16 cellular contexts compared by ENCODE assay signal in genomic region chr2:100785621-100786296, GRCh38. TPM values are rescaled to one million over a fixed set of nuclear protein-coding genes. Genes with fewer than 3 reads are reported as not detected.
DNase-seq lines count a peak whose midpoint lies in the region; ATAC-seq, FAIRE-seq and TF ChIP-seq lines count a peak whose summit lies in the region.
"Had no signal": no experiment of that assay in that cellular context is flagged by ENCODE, and none has a peak within 500 bp of the region (broad histone marks: within the 10 kb centered on the region; RNA-seq: fewer than 3 reads in every experiment).

No MANE protein-coding gene starts in this region.

- H3K4me1 ChIP-seq in A549 (peaks cover 40% of the 10 kb centered on the region), SK-N-SH (ENCODE audit: control insufficient read depth in 1 of 2, insufficient read depth in 2 of 2, low read depth in 1 of 2, low read length in 1 of 2) (peaks cover 0 to 15% of the 10 kb centered on the region in 2 experiments; a peak in 2 of 4 replicates)

- no peak overlapping the region for H3K27ac Mint-ChIP-seq in nephron progenitor cell
- H3K27ac Mint-ChIP-seq: natural killer cell; stimulated activated naive CD8-positive, alpha-beta T cell treated with anti-CD3 and anti-CD28 coated beads, Interleukin-15, Interleukin-2, amounts not matched to agents 100 ng/mL and 50 ng/mL, for 24 hours had no signal

- H3K27ac ChIP-seq in A549 (peak overlapping the region; percentile 74 to 77), SK-N-SH (ENCODE audit: low read depth in 2 of 2, low read length in 1 of 2) (peak overlapping the region; percentile 81 to 84; a peak in 3 of 4 replicates)
- H3K27ac ChIP-seq: KMS-11 had no signal

- POLR2A ChIA-PET in A549 (lab: Yijun Ruan, JAX) (no interaction called here), SK-N-SH (lab: Yijun Ruan, JAX) (no interaction called here)

- peak overlapping the region; percentile 12; the same call in 1 of the 2 replicates for H2AFZ ChIP-seq in SK-N-SH (ENCODE audit: low read depth)

- TF ChIP-seq CTCF in A549 (IDR thresholded peaks at IDR 0.05) (no peak), SK-N-SH (IDR thresholded peaks at IDR 0.05) (no peak), nephron progenitor cell (IDR thresholded peaks at IDR 0.05) (no peak)

- H3K4me3 Mint-ChIP-seq in nephron progenitor cell: no peak overlapping the region
- H3K4me3 Mint-ChIP-seq: natural killer cell; stimulated activated naive CD8-positive, alpha-beta T cell treated with anti-CD3 and anti-CD28 coated beads, Interleukin-15, Interleukin-2, amounts not matched to agents 100 ng/mL and 50 ng/mL, for 24 hours had no signal

- H3K27me3 ChIP-seq in SK-N-SH (ENCODE audit: insufficient read depth): no peaks in the 10 kb centered on the region

- H3K9me3 Mint-ChIP-seq in nephron progenitor cell: peaks cover 3% of the 10 kb centered on the region
- H3K9me3 Mint-ChIP-seq: natural killer cell; stimulated activated naive CD8-positive, alpha-beta T cell treated with anti-CD3 and anti-CD28 coated beads, Interleukin-15, Interleukin-2, amounts not matched to agents 100 ng/mL and 50 ng/mL, for 24 hours had no signal

- 33% methylated on average over 10 of the region's 10 CpGs for WGBS in A549 (ENCODE audit: missing lambda C conversion rate)
- WGBS in SK-N-SH (ENCODE audit: low lambda C conversion rate): 43% methylated on average over 8 of the region's 10 CpGs

- CTCF ChIA-PET in A549 (lab: Yijun Ruan, JAX) (interaction anchor here (1.6 to 2.5 kb wide), 3 partner anchors 11 to 55 kb away, joined by 3 to 8 read pairs (median 4); no protein-coding TSS in a partner anchor), SK-N-SH (lab: Yijun Ruan, JAX) (interaction anchor here (1.2 kb wide), 1 partner anchor 36 kb away, joined by 3 read pairs; no protein-coding TSS in a partner anchor)

- H3K9me3 ChIP-seq in A549 (no peaks in the 10 kb centered on the region), SK-N-SH (no peaks in the 10 kb centered on the region)

- no peaks in the 10 kb centered on the region for H4K20me1 ChIP-seq in SK-N-SH (ENCODE audit: insufficient read depth)

- no peak for TF ChIP-seq POLR2A in A549 (IDR thresholded peaks at IDR 0.05; ENCODE audit: low read length)

- no peak for TF ChIP-seq RAD21 in A549 (conservative IDR thresholded peaks at IDR 0.05 in 1 of 2, IDR thresholded peaks at IDR 0.05 in 1 of 2)
- no peak for TF ChIP-seq RAD21 in SK-N-SH (IDR thresholded peaks at IDR 0.05; ENCODE audit: low read length)

- H3K36me3 ChIP-seq in SK-N-SH (replicated peaks in 1 of 2; ENCODE audit: control insufficient read depth in 1 of 2, insufficient read depth in 2 of 2, low read length in 1 of 2): no peaks in the 10 kb centered on the region

- peaks cover 22% of the 10 kb centered on the region for H3F3A ChIP-seq in SK-N-SH (replicated peaks; ENCODE audit: insufficient read depth)

- TF ChIP-seq EP300 in A549 (IDR thresholded peaks at IDR 0.05): no peak
- no peak for TF ChIP-seq EP300 in SK-N-SH (IDR thresholded peaks at IDR 0.05; ENCODE audit: borderline replicate concordance in 1 of 2, low read depth in 1 of 2, low read length in 1 of 2)

- peak overlapping the region; percentile 50; the same call in 1 of the 2 replicates for H3K9ac ChIP-seq in SK-N-SH
- H3K9ac ChIP-seq: KMS-11 had no signal

- peak overlapping the region; percentile 83 for H3K4me2 ChIP-seq in A549
- peak overlapping the region; percentile 71 for H3K4me2 ChIP-seq in SK-N-SH
- H3K4me2 ChIP-seq: KMS-11 had no signal

- H3K9me2 ChIP-seq in SK-N-SH: no peaks in the 10 kb centered on the region

- H3K4me3 ChIP-seq in A549 (peak overlapping the region; percentile 16; the same call in 2 of the 3 replicates), SK-N-SH (ENCODE audit: low read depth in 2 of 2, low read length in 1 of 2) (peak overlapping the region in 1 of 2 experiments; percentile 18; a peak in 1 of 4 replicates)
- H3K4me3 ChIP-seq: skin epidermis had no signal

- no peaks in the 10 kb centered on the region for H3K79me2 ChIP-seq in SK-N-SH (ENCODE audit: insufficient read depth)

- peaks cover 29% of the 10 kb centered on the region for H3K4me1 Mint-ChIP-seq in nephron progenitor cell
- H3K4me1 Mint-ChIP-seq: natural killer cell had no signal

- ATAC-seq in A549 (peak; percentile 54 to 64; a peak in 5 of 6 replicates), esophagus mucosa (peak; percentile 48)
- ATAC-seq: natural killer cell had no signal

- peak; percentile 12 to 16 for DNase-seq in A549 (ENCODE audit: low read depth in 1 of 2, low spot score in 1 of 2)
- no peak for DNase-seq in SK-N-SH
- DNase-seq in mucosa of gallbladder (ENCODE audit: low spot score): peak; percentile 28
- DNase-seq in amygdala (lab: John Stamatoyannopoulos, UW): no peak
- DNase-seq in 8988T: no peak
- no peak for DNase-seq in nephron progenitor cell
- DNase-seq in DMS153 treated with DMSO at 0.1 percent for 48 hours (lab: John Stamatoyannopoulos, UW; ENCODE audit: unreplicated experiment): no peak
- DNase-seq: activated CD4-positive, alpha-beta T cell treated with anti-CD3 and anti-CD28 coated beads, Interleukin-2, amount 50 U/mL, for 4 hours; COR-L47; natural killer cell; NCI-H1694; NCI-H510A treated with DMSO at 0.1 percent for 48 hours had no signal

- no peaks in the 10 kb centered on the region for H3K36me3 Mint-ChIP-seq in nephron progenitor cell (ENCODE audit: low read depth)
- H3K36me3 Mint-ChIP-seq: natural killer cell had no signal

- H3K27me3 Mint-ChIP-seq in nephron progenitor cell (ENCODE audit: low read depth, poor library complexity): no peaks in the 10 kb centered on the region
- H3K27me3 Mint-ChIP-seq: stimulated activated naive CD8-positive, alpha-beta T cell treated with anti-CD3 and anti-CD28 coated beads, Interleukin-15, Interleukin-2, amounts not matched to agents 100 ng/mL and 50 ng/mL, for 24 hours had no signal

- FAIRE-seq in A549 (lab: Jason Lieb, UNC): no peak

TF ChIP-seq in A549, 52 proteins besides CTCF, POLR2A, EP300 and RAD21 (continues in another document):
- TF ChIP-seq MAFK (IDR thresholded peaks at IDR 0.05; ENCODE audit: partially characterized antibody): no peak
- no peak for TF ChIP-seq CEBPB (IDR thresholded peaks at IDR 0.05)
- TF ChIP-seq EHF (CRISPR knock-in tag; IDR thresholded peaks at IDR 0.05): no peak
- TF ChIP-seq PHF8 (IDR thresholded peaks at IDR 0.05; ENCODE audit: borderline replicate concordance, low read depth): no peak
- no peak for TF ChIP-seq JUN (IDR thresholded peaks at IDR 0.05)

TF ChIP-seq in SK-N-SH, 30 proteins besides CTCF, POLR2A, EP300 and RAD21 (continues in another document):
- TF ChIP-seq REST (IDR thresholded peaks at IDR 0.05; ENCODE audit: low read depth, low read length): no peak
- no peak for TF ChIP-seq NFIC (IDR thresholded peaks at IDR 0.05; ENCODE audit: borderline replicate concordance)
- TF ChIP-seq FOSL2 (IDR thresholded peaks at IDR 0.05; ENCODE audit: borderline replicate concordance, low read depth): no peak
- TF ChIP-seq RXRA (IDR thresholded peaks at IDR 0.05; ENCODE audit: borderline replicate concordance, low read depth): no peak
- no peak for TF ChIP-seq MAX (IDR thresholded peaks at IDR 0.05; ENCODE audit: low read depth)
- no peak for TF ChIP-seq MXI1 (IDR thresholded peaks at IDR 0.05; ENCODE audit: low read depth, low read length)

RNA-seq across cellular contexts. Expression of gene NPAS2, which starts 34.2 kb away (rescaled TPM):
- polyA plus RNA-seq in A549 (2011; rRNA removed): 56.1 and 106 TPM in 2 replicates
- polyA plus RNA-seq in A549 (2012; cell fraction: cytosol; rRNA removed): 51.6 and 76.5 TPM in 2 replicates
- polyA plus RNA-seq in A549 (2012; cell fraction: nucleus; rRNA removed): 147 and 167 TPM in 2 replicates
- 27.5 to 31.5 TPM (median 31.4 TPM) in 3 replicates for polyA plus RNA-seq in A549 (2017; fragmentation: RNase III; extraction: RNeasy Plus Mini Kit Qiagen cat#74134 plus additional on column Dnase treatment)
- polyA minus RNA-seq in A549 (2011; rRNA and poly(A)+ RNA removed): 73.2 and 96.6 TPM in 2 replicates
- 40.1 and 58.5 TPM in 2 replicates for polyA plus RNA-seq in SK-N-SH (2012; rRNA removed)
- polyA plus RNA-seq in SK-N-SH (2012; cell fraction: cytosol; rRNA removed): 36.6 and 46.2 TPM in 2 replicates
- 96.4 and 147 TPM in 2 replicates for polyA plus RNA-seq in SK-N-SH (2012; cell fraction: nucleus; rRNA removed)
- 63.6 TPM for total RNA-seq in esophagus mucosa
- 47.4 TPM for total RNA-seq in mucosa of gallbladder
- total RNA-seq: natural killer cell had no signal

Comparison
In these comparisons a context has a peak if more than half of its experiments do, and no peak if none do; other contexts are left out.
1. DNase-seq: peak in A549 (2 of 2) and mucosa of gallbladder (single experiment); none in SK-N-SH (single experiment), amygdala (0 of 56), 8988T (single experiment), nephron progenitor cell (single experiment) and DMS153 treated with DMSO at 0.1 percent for 48 hours (single experiment).